ENCODE assay signal across 19 cellular contexts in genomic region chr4:38133711-38134480, GRCh38.
A peak's percentile ranks its signal among the peaks of the same experiment; 100 is the strongest.
DNase-seq lines count a peak whose midpoint lies in the region; ATAC-seq and TF ChIP-seq lines count a peak whose summit lies in the region.
"Had no signal": no experiment of that assay in that cellular context is flagged by ENCODE, and none has a peak within 500 bp of the region (broad histone marks: within the 10 kb centered on the region; RNA-seq: fewer than 3 reads in every experiment).

No MANE protein-coding gene starts in this region.

- no peak for ATAC-seq in CD4-positive, CD25-positive, alpha-beta regulatory T cell (ENCODE audit: low read depth in 2 of 2)
- no peak for ATAC-seq in HG02623 (IDR thresholded peaks at IDR 0.05; ENCODE audit: unreplicated experiment)
- ATAC-seq: heart left ventricle, Panc1 had no signal

- no peak overlapping the region for H3K4me2 ChIP-seq in osteoblast (ENCODE audit: insufficient read depth, low read length)

- H3K79me2 ChIP-seq in osteoblast (ENCODE audit: insufficient read depth, low read length) = no peaks in the 10 kb centered on the region

- peaks cover 29 to 62% (median 51%) of the 10 kb centered on the region in 4 donors for H3K4me1 Mint-ChIP-seq in CD4-positive, CD25-positive, alpha-beta regulatory T cell
- peaks cover 50 to 65% (median 64%) of the 10 kb centered on the region in 3 donors for H3K4me1 Mint-ChIP-seq in CD8-positive, alpha-beta memory T cell

- TF ChIP-seq CTCF in Peyer's patch (IDR thresholded peaks at IDR 0.05) = no peak
- no peak for TF ChIP-seq CTCF in osteoblast (IDR thresholded peaks at IDR 0.05; ENCODE audit: extremely low read depth, low read depth, low read length)

- no peaks in the 10 kb centered on the region for H3K27me3 ChIP-seq in CD4-positive, CD25-positive, alpha-beta regulatory T cell (ENCODE audit: control insufficient read depth, insufficient read depth, low read length)
- H3K27me3 ChIP-seq in Peyer's patch (no peaks in the 10 kb centered on the region), osteoblast (ENCODE audit: insufficient read depth, low read length) (no peaks in the 10 kb centered on the region)
- no peaks in the 10 kb centered on the region for H3K27me3 ChIP-seq in CD8-positive, alpha-beta memory T cell (ENCODE audit: insufficient read depth, low read length, poor library complexity, severe bottlenecking)
- H3K27me3 ChIP-seq: adrenal gland, heart left ventricle had no signal

- peaks cover 45% of the 10 kb centered on the region for H3K4me1 ChIP-seq in CD4-positive, CD25-positive, alpha-beta regulatory T cell (ENCODE audit: control insufficient read depth, insufficient read depth, low read length, poor library complexity, severe bottlenecking)
- H3K4me1 ChIP-seq in Peyer's patch (peaks cover 0 to 48% (median 17%) of the 10 kb centered on the region in 4 donors), osteoblast (ENCODE audit: insufficient read depth, low read length) (peaks cover 15% of the 10 kb centered on the region)
- peaks cover 43% of the 10 kb centered on the region for H3K4me1 ChIP-seq in CD8-positive, alpha-beta memory T cell (ENCODE audit: insufficient read depth, low read length)

- H2AFZ ChIP-seq in osteoblast (ENCODE audit: low read length) = no peak overlapping the region

- peaks cover 29% of the 10 kb centered on the region for H3K36me3 ChIP-seq in CD4-positive, CD25-positive, alpha-beta regulatory T cell (ENCODE audit: control insufficient read depth, insufficient read depth, low read length)
- H3K36me3 ChIP-seq in Peyer's patch (peaks cover 0 to 19% (median 0%) of the 10 kb centered on the region in 3 donors), osteoblast (ENCODE audit: insufficient read depth, low read length) (peaks cover 28% of the 10 kb centered on the region)
- peaks cover 9% of the 10 kb centered on the region for H3K36me3 ChIP-seq in CD8-positive, alpha-beta memory T cell (ENCODE audit: insufficient read depth, low read length)
- H3K36me3 ChIP-seq: adrenal gland had no signal

- no peak overlapping the region for H3K4me3 ChIP-seq in CD4-positive, CD25-positive, alpha-beta regulatory T cell (ENCODE audit: low read depth, low read length)
- H3K4me3 ChIP-seq in Peyer's patch = no peak overlapping the region
- no peak overlapping the region for H3K4me3 ChIP-seq in osteoblast (ENCODE audit: insufficient read depth, low read length)
- H3K4me3 ChIP-seq in CD8-positive, alpha-beta memory T cell (ENCODE audit: low read length) = no peak overlapping the region
- H3K4me3 ChIP-seq: adrenal gland, coronary artery, heart left ventricle, left ventricle myocardium inferior had no signal

- no peaks in the 10 kb centered on the region for H3K9me3 Mint-ChIP-seq in CD4-positive, CD25-positive, alpha-beta regulatory T cell
- H3K9me3 Mint-ChIP-seq in CD8-positive, alpha-beta memory T cell = peaks cover 0 to 1% (median 0%) of the 10 kb centered on the region in 5 donors

- no peaks in the 10 kb centered on the region for H3K27me3 Mint-ChIP-seq in CD4-positive, CD25-positive, alpha-beta regulatory T cell
- H3K27me3 Mint-ChIP-seq in CD8-positive, alpha-beta memory T cell = peaks cover 0 to 3% of the 10 kb centered on the region in 2 donors

- no peak for DNase-seq in CD4-positive, CD25-positive, alpha-beta regulatory T cell
- no peak for DNase-seq in Peyer's patch
- DNase-seq in islet precursor cell = peak; percentile 51
- no peak for DNase-seq in osteoblast (ENCODE audit: insufficient read length, low spot score, missing footprints)
- no peak for DNase-seq in CD8-positive, alpha-beta memory T cell
- no peak for DNase-seq in NCI-H2081 treated with DMSO at 0.1 percent for 48 hours (lab: John Stamatoyannopoulos, UW)
- DNase-seq in NCI-H2171 treated with DMSO at 0.1 percent for 48 hours (lab: John Stamatoyannopoulos, UW) = no peak
- DNase-seq: activated CD4-positive, alpha-beta T cell treated with anti-CD3 and anti-CD28 coated beads for 1 hour; activated T-cell treated with anti-CD3 and anti-CD28 coated beads, Interleukin-2, amount 50 U/mL, for 48 hours; adrenal gland; DMS 273 treated with DMSO at 0.1 percent for 48 hours; IMR-90; left ventricle myocardium inferior; NCI-H524; stimulated activated CD4-positive, alpha-beta T cell treated with anti-CD3 and anti-CD28 coated beads, Interleukin-4, amount 100 ng/mL, for 4 hours had no signal

- H3K9me3 ChIP-seq in CD4-positive, CD25-positive, alpha-beta regulatory T cell (ENCODE audit: control insufficient read depth in 2 of 2, low read length in 2 of 2) = no peaks in the 10 kb centered on the region
- H3K9me3 ChIP-seq in Peyer's patch = no peaks in the 10 kb centered on the region
- H3K9me3 ChIP-seq in osteoblast (ENCODE audit: low read depth, low read length) = no peaks in the 10 kb centered on the region
- H3K9me3 ChIP-seq in CD8-positive, alpha-beta memory T cell (ENCODE audit: low read length) = no peaks in the 10 kb centered on the region
- H3K9me3 ChIP-seq: adrenal gland, heart left ventricle, left ventricle myocardium inferior had no signal

- H3K27ac Mint-ChIP-seq in CD4-positive, CD25-positive, alpha-beta regulatory T cell = peak overlapping the region; percentile 11 to 98 (median 98)
- H3K27ac Mint-ChIP-seq in CD8-positive, alpha-beta memory T cell = peak overlapping the region in 2 of 8 donors; percentile 47 to 57

- CTCF ChIA-PET in CD8-positive, alpha-beta memory T cell (lab: Charles Lee) = interaction anchor here (2.4 kb wide), 1 partner anchor 46 kb away, joined by 8 read pairs; no protein-coding TSS in a partner anchor

- H3K4me3 Mint-ChIP-seq in CD4-positive, CD25-positive, alpha-beta regulatory T cell = no peak overlapping the region
- no peak overlapping the region for H3K4me3 Mint-ChIP-seq in CD8-positive, alpha-beta memory T cell

- POLR2A ChIA-PET in CD8-positive, alpha-beta memory T cell (lab: Charles Lee) = interaction anchor here (0.5 to 0.6 kb wide), 2 partner anchors 68 to 1390 kb away, joined by 3 to 9 read pairs; no protein-coding TSS in a partner anchor

- H3K27ac ChIP-seq in CD4-positive, CD25-positive, alpha-beta regulatory T cell (ENCODE audit: insufficient read depth, low read length, poor library complexity, severe bottlenecking) = no peak overlapping the region
- peak overlapping the region in 3 of 4 donors; percentile 6 to 77 (median 71) for H3K27ac ChIP-seq in Peyer's patch
- H3K27ac ChIP-seq in osteoblast (ENCODE audit: low read depth, low read length) = peak overlapping the region; percentile 95
- H3K27ac ChIP-seq in CD8-positive, alpha-beta memory T cell (ENCODE audit: low read depth, low read length) = no peak overlapping the region
- H3K27ac ChIP-seq: adrenal gland, coronary artery, left ventricle myocardium inferior had no signal

- no peak for TF ChIP-seq POLR2A in Peyer's patch (IDR thresholded peaks at IDR 0.05)

- peaks cover 50% of the 10 kb centered on the region for H3K36me3 Mint-ChIP-seq in CD4-positive, CD25-positive, alpha-beta regulatory T cell
- H3K36me3 Mint-ChIP-seq in CD8-positive, alpha-beta memory T cell = peaks cover 26 to 55% (median 27%) of the 10 kb centered on the region in 3 donors

- H4K20me1 ChIP-seq in osteoblast (ENCODE audit: insufficient read depth, low read length) = no peaks in the 10 kb centered on the region

Comparison
In these comparisons a context has a peak if more than half of its experiments do, and no peak if none do; other contexts are left out.
1. H3K27ac ChIP-seq: peak in Peyer's patch (3 of 4) and osteoblast (single experiment); none in CD4-positive, CD25-positive, alpha-beta regulatory T cell (single experiment) and CD8-positive, alpha-beta memory T cell (single experiment).